20 cellular contexts compared by ENCODE assay signal in the genomic region with DNA sequence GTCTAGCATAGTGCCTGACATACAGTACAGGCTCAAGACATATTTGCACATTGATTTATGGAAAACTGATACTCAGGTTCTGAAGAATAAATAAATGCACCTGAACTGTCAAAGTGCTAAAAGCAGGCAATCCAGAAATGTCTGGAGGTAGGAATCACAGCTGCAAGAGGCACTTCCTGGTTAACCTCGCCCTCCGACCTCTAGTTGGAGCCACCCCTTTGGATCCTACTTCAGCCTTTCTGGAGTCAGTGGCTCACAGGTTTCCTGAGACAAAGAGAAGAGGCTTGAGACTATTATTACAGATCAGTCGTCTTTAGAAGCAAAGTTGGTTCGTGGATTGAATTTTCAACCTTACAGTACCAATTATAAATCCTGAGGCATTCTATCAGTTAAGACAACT.
"Had no signal": no experiment of that assay in that cellular context is flagged by ENCODE, and none has a peak within 500 bp of the region (broad histone marks: within the 10 kb centered on the region; RNA-seq: fewer than 3 reads in every experiment).

No MANE protein-coding gene starts in this region.

- H3K4me3 ChIP-seq: ascending aorta, colonic mucosa, heart right ventricle, right lobe of liver, stomach had no signal

- H3K9ac ChIP-seq: parathyroid adenoma had no signal

- H3K27me3 Mint-ChIP-seq: activated CD4-positive, alpha-beta memory T cell treated with anti-CD3 and anti-CD28 coated beads for 36 hours; activated CD4-positive, alpha-beta T cell treated with anti-CD3 and anti-CD28 coated beads for 36 hours; activated T-helper 17 cell treated with anti-CD3 and anti-CD28 coated beads, Interleukin-2, amount 50 U/mL, for 72 hours; central memory CD8-positive, alpha-beta T cell; naive thymus-derived CD8-positive, alpha-beta T cell had no signal

- H3K27ac ChIP-seq: ascending aorta, colonic mucosa, parathyroid adenoma, right lobe of liver, stomach, WERI-Rb-1 had no signal

- FAIRE-seq: frontal cortex, small intestine had no signal

- H3K27me3 ChIP-seq: ascending aorta, colonic mucosa, heart right ventricle, right lobe of liver, stomach had no signal

- H3K9me3 Mint-ChIP-seq: activated CD4-positive, alpha-beta memory T cell treated with anti-CD3 and anti-CD28 coated beads for 36 hours; activated T-helper 17 cell treated with anti-CD3 and anti-CD28 coated beads, Interleukin-2, amount 50 U/mL, for 72 hours; central memory CD8-positive, alpha-beta T cell; immature natural killer cell; naive thymus-derived CD8-positive, alpha-beta T cell had no signal

- ATAC-seq: activated CD4-positive, alpha-beta T cell treated with anti-CD3 and anti-CD28 coated beads for 36 hours; activated T-helper 17 cell treated with anti-CD3 and anti-CD28 coated beads, Interleukin-2, amount 50 U/mL, for 72 hours; heart right ventricle; naive thymus-derived CD8-positive, alpha-beta T cell had no signal

- H3K9me3 ChIP-seq: ascending aorta, colonic mucosa, heart right ventricle, right lobe of liver, stomach had no signal

- H3K36me3 ChIP-seq: colonic mucosa, WERI-Rb-1 had no signal

- H2AFZ ChIP-seq: parathyroid adenoma had no signal

- DNase-seq: activated CD4-positive, alpha-beta memory T cell treated with anti-CD3 and anti-CD28 coated beads for 36 hours; activated CD4-positive, alpha-beta T cell treated with anti-CD3 and anti-CD28 coated beads for 36 hours; activated naive CD4-positive, alpha-beta T cell; colonic mucosa; heart right ventricle; immature natural killer cell; kidney glomerular epithelial cell; mesenchymal stem cell; naive thymus-derived CD8-positive, alpha-beta T cell; right lobe of liver; small intestine; stimulated activated CD4-positive, alpha-beta T cell treated with anti-CD3 and anti-CD28 coated beads, Interleukin-4, amount 100 ng/mL, for 1 hour; stomach; trophoblast cell; WERI-Rb-1 had no signal

- H3K4me1 ChIP-seq: ascending aorta, colonic mucosa, right lobe of liver had no signal

- H3K4me3 Mint-ChIP-seq: activated CD4-positive, alpha-beta memory T cell treated with anti-CD3 and anti-CD28 coated beads for 36 hours; activated CD4-positive, alpha-beta T cell treated with anti-CD3 and anti-CD28 coated beads for 36 hours; activated T-helper 17 cell treated with anti-CD3 and anti-CD28 coated beads, Interleukin-2, amount 50 U/mL, for 72 hours; central memory CD8-positive, alpha-beta T cell; immature natural killer cell had no signal

- H3K27ac Mint-ChIP-seq: activated CD4-positive, alpha-beta memory T cell treated with anti-CD3 and anti-CD28 coated beads for 36 hours; activated CD4-positive, alpha-beta T cell treated with anti-CD3 and anti-CD28 coated beads for 36 hours had no signal
